Comparison of ENCODE assay signal across 26 cellular contexts in genomic region chrX:44247468-44247867, GRCh38.
"Had no signal": no experiment of that assay in that cellular context is flagged by ENCODE, and none has a peak within 500 bp of the region (broad histone marks: within the 10 kb centered on the region; RNA-seq: fewer than 3 reads in every experiment).

No MANE protein-coding gene starts in this region.

- H3K4me3 ChIP-seq: ascending aorta had no signal

- H3K36me3 Mint-ChIP-seq: activated CD4-positive, alpha-beta memory T cell treated with anti-CD3 and anti-CD28 coated beads for 36 hours; brain had no signal

- H3K4me1 ChIP-seq: ascending aorta had no signal

- H3K27me3 Mint-ChIP-seq: activated B cell treated with CpG ODN at 0.5 μM for 24 hours; activated CD4-positive, alpha-beta memory T cell treated with anti-CD3 and anti-CD28 coated beads for 36 hours; activated CD4-positive, alpha-beta T cell treated with anti-CD3 and anti-CD28 coated beads, Interleukin-2, amount 10 ng/mL, durations not matched to agents 7 days and 5 days; activated naive CD8-positive, alpha-beta T cell treated with anti-CD3 and anti-CD28 coated beads, Interleukin-2, amount 50 U/mL, for 24 hours; brain; central memory CD8-positive, alpha-beta T cell had no signal

- H3K27ac Mint-ChIP-seq: activated B cell treated with CpG ODN at 0.5 μM for 24 hours; activated CD4-positive, alpha-beta memory T cell treated with anti-CD3 and anti-CD28 coated beads for 36 hours; activated CD4-positive, alpha-beta T cell treated with anti-CD3 and anti-CD28 coated beads, Interleukin-2, amount 10 ng/mL, durations not matched to agents 7 days and 5 days; activated naive CD4-positive, alpha-beta T cell treated with anti-CD3 and anti-CD28 coated beads, Interleukin-2, amount 50 U/mL, for 72 hours; activated naive CD8-positive, alpha-beta T cell treated with anti-CD3 and anti-CD28 coated beads, Interleukin-2, amount 50 U/mL, for 24 hours; brain; T-cell had no signal

- H3K4me3 Mint-ChIP-seq: activated B cell treated with CpG ODN at 0.5 μM for 24 hours; activated CD4-positive, alpha-beta memory T cell treated with anti-CD3 and anti-CD28 coated beads for 36 hours; activated CD4-positive, alpha-beta T cell treated with anti-CD3 and anti-CD28 coated beads, Interleukin-2, amount 10 ng/mL, durations not matched to agents 7 days and 5 days; activated naive CD8-positive, alpha-beta T cell treated with anti-CD3 and anti-CD28 coated beads, Interleukin-2, amount 50 U/mL, for 24 hours; activated T-cell treated with anti-CD3 and anti-CD28 coated beads, Interleukin-2, amount 50 U/mL, for 4 hours; brain; central memory CD8-positive, alpha-beta T cell; T-cell had no signal

- ATAC-seq: activated naive CD4-positive, alpha-beta T cell treated with anti-CD3 and anti-CD28 coated beads, Interleukin-2, amount 50 U/mL, for 72 hours; activated naive CD8-positive, alpha-beta T cell treated with anti-CD3 and anti-CD28 coated beads, Interleukin-2, amount 50 U/mL, for 24 hours; activated T-cell treated with anti-CD3 and anti-CD28 coated beads, Interleukin-2, amount 50 U/mL, for 4 hours; T-cell had no signal

- H3K36me3 ChIP-seq: ascending aorta had no signal

- H3K9me3 Mint-ChIP-seq: activated B cell treated with CpG ODN at 0.5 μM for 24 hours; activated CD4-positive, alpha-beta T cell treated with anti-CD3 and anti-CD28 coated beads, Interleukin-2, amount 10 ng/mL, durations not matched to agents 7 days and 5 days; activated naive CD4-positive, alpha-beta T cell treated with anti-CD3 and anti-CD28 coated beads, Interleukin-2, amount 50 U/mL, for 72 hours; activated naive CD8-positive, alpha-beta T cell treated with anti-CD3 and anti-CD28 coated beads, Interleukin-2, amount 50 U/mL, for 24 hours; activated T-cell treated with anti-CD3 and anti-CD28 coated beads, Interleukin-2, amount 50 U/mL, for 4 hours; central memory CD8-positive, alpha-beta T cell had no signal

- H3K9me3 ChIP-seq: ascending aorta had no signal

- H3K27me3 ChIP-seq: ascending aorta had no signal

- DNase-seq: activated B cell treated with CpG ODN at 0.5 μM for 24 hours; activated CD4-positive, alpha-beta memory T cell treated with anti-CD3 and anti-CD28 coated beads for 36 hours; activated CD4-positive, alpha-beta T cell treated with anti-CD3 and anti-CD28 coated beads for 1 hour; activated CD4-positive, alpha-beta T cell treated with anti-CD3 and anti-CD28 coated beads, Interleukin-2, amount 10 ng/mL, durations not matched to agents 7 days and 5 days; activated CD8-positive, alpha-beta memory T cell treated with anti-CD3 and anti-CD28 coated beads for 24 hours; activated effector memory CD4-positive, alpha-beta T cell treated with anti-CD3 and anti-CD28 coated beads, Interleukin-2, amount 50 U/mL, for 16 hours; activated naive CD4-positive, alpha-beta T cell treated with Interleukin-2 at 50 U/mL for 16 hours; activated naive CD8-positive, alpha-beta T cell treated with anti-CD3 and anti-CD28 coated beads, Interleukin-2, amount 50 U/mL, for 24 hours; activated T-cell treated with anti-CD3 and anti-CD28 coated beads, Interleukin-2, amount 50 U/mL, for 4 hours; amniotic stem cell; Kasumi-1; KBM-7; NCI-H1105; NCI-H1436; NCI-H1694 treated with DMSO at 0.1 percent for 48 hours; NCI-H2029 treated with DMSO at 0.1 percent for 48 hours; NCI-H510A treated with DMSO at 0.1 percent for 48 hours; NK-92 treated with Interleukin-12 subunit alpha and Interleukin-12 subunit beta, amount 100 ng/mL, for 24 hours; SHP77; T-cell; T-helper 2 cell; T1000 had no signal

- H3K27ac ChIP-seq: ascending aorta had no signal
